In the genomic region with DNA sequence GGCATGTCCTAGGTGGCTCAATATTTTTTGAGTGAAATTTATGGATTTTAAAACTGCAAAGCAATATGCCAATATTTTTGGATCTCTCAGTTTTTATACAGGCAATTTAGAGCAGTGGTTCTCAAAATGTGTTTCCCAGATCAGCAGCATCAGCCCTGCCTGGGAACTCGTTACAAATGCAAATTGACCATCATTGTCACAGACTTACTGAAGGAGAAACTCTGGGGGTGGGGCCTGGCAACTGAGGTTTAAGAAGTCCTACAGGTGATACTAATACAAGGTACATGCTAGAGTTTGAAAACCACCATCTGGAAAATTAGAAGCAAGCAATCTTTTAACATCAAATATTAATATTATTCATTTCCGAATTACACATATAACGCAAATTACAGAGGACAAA, we compare ENCODE assay signal across 24 cellular contexts.
"Had no signal": no experiment of that assay in that cellular context is flagged by ENCODE, and none has a peak within 500 bp of the region (broad histone marks: within the 10 kb centered on the region; RNA-seq: fewer than 3 reads in every experiment).

No MANE protein-coding gene starts in this region.

- H3K27ac ChIP-seq: cardiac muscle cell, epithelial cell of prostate, transverse colon had no signal

- ATAC-seq: activated T-cell treated with anti-CD3 and anti-CD28 coated beads, Interleukin-2, amount 50 U/mL, for 4 hours; left colon; mucosa of descending colon; stimulated activated naive B cell treated with anti-CD40 and anti-IgM and Interleukin-4, amounts not matched to agents 10 μg/mL and 1 μg/mL and 100 μg/mL, for 72 hours; T-helper 17 cell had no signal

- H3K4me1 ChIP-seq: transverse colon had no signal

- DNase-seq: activated CD4-positive, alpha-beta T cell treated with anti-CD3 and anti-CD28 coated beads for 4 hours; activated CD4-positive, alpha-beta T cell treated with anti-CD3 and anti-CD28 coated beads, Interleukin-2, amount 50 U/mL, for 48 hours; activated CD4-positive, CD25-positive, alpha-beta regulatory T cell; activated CD8-positive, alpha-beta memory T cell treated with anti-CD3 and anti-CD28 coated beads, Interleukin-2, amount 50 U/mL, for 48 hours; activated effector memory CD4-positive, alpha-beta T cell treated with Interleukin-2 at 50 U/mL for 16 hours; activated naive CD4-positive, alpha-beta T cell treated with anti-CD3 and anti-CD28 coated beads for 36 hours; activated naive CD8-positive, alpha-beta T cell treated with anti-CD3 and anti-CD28 coated beads, Interleukin-2, amount 10 ng/mL, durations not matched to agents 7 days and 5 days; activated T-cell treated with anti-CD3 and anti-CD28 coated beads, Interleukin-2, amount 50 U/mL, for 4 hours; amniotic stem cell; cortex of kidney; foreskin fibroblast; left colon; mesenchymal stem cell; mucosa of descending colon; small intestine; stimulated activated CD4-positive, alpha-beta T cell treated with anti-CD3 and anti-CD28 coated beads, Interleukin-2, amount 100 ng/mL, for 48 hours; stimulated activated CD8-positive, alpha-beta memory T cell treated with anti-CD3 and anti-CD28 coated beads, Interleukin-4, amount 100 ng/mL, for 48 hours; stimulated activated naive B cell treated with anti-CD40 and anti-IgM and Interleukin-4, amounts not matched to agents 10 μg/mL and 1 μg/mL and 100 μg/mL, for 72 hours; T-helper 17 cell; transverse colon had no signal

- H3K36me3 ChIP-seq: cardiac muscle cell, transverse colon had no signal

- H3K9me3 ChIP-seq: mucosa of descending colon, transverse colon had no signal

- H3K27me3 ChIP-seq: cardiac muscle cell, transverse colon had no signal

- H3K4me3 ChIP-seq: cardiac muscle cell, mucosa of descending colon, transverse colon had no signal

- FAIRE-seq: keratinocyte, small intestine, urothelium cell line had no signal
